In genomic region chr15:75842722-75843617, GRCh38 we compare ENCODE assay signal across 2 cellular contexts.
TF ChIP-seq lines count a peak whose summit lies in the region.

TSS of gene UBE2Q2 (plus strand) at chr15:75843447. CDS start at chr15:75843667, 220 bp downstream.

TF ChIP-seq in A549, 52 proteins besides CTCF, POLR2A, EP300 and RAD21 (continues in another document):
- TF ChIP-seq HOXB13 (CRISPR knock-in tag; IDR thresholded peaks at IDR 0.05; ENCODE audit: low read depth) (no peak; the same call in 1 of the 2 replicates), SMC3 (IDR thresholded peaks at IDR 0.05) (no peak), HOXA7 (CRISPR knock-in tag; IDR thresholded peaks at IDR 0.05) (no peak), JUN (IDR thresholded peaks at IDR 0.05) (peak; percentile 58 to 90; a peak in 4 of 5 replicates), NPAS2 (CRISPR knock-in tag; IDR thresholded peaks at IDR 0.05; ENCODE audit: borderline replicate concordance) (peak; percentile 42; the same call in 1 of the 2 replicates), HES2 (IDR thresholded peaks at IDR 0.05) (no peak), ZC3H11A (IDR thresholded peaks at IDR 0.05) (no peak), HDAC2 (IDR thresholded peaks at IDR 0.05) (no peak), MAZ (IDR thresholded peaks at IDR 0.05; ENCODE audit: borderline replicate concordance, low read depth, low read length) (no peak), REST (IDR thresholded peaks at IDR 0.05) (no peak), RNF2 (IDR thresholded peaks at IDR 0.05; ENCODE audit: borderline replicate concordance, low read depth) (no peak), ESRRA (IDR thresholded peaks at IDR 0.05; ENCODE audit: borderline replicate concordance, low read length) (no peak), KDM5A (IDR thresholded peaks at IDR 0.05) (no peak), FOSL2 (IDR thresholded peaks at IDR 0.05) (no peak), FOSL2 (CRISPR knock-in tag; IDR thresholded peaks at IDR 0.05) (peak; percentile 30), USF2 (IDR thresholded peaks at IDR 0.05) (no peak), MAFK (IDR thresholded peaks at IDR 0.05; ENCODE audit: partially characterized antibody) (no peak), CHD2 (IDR thresholded peaks at IDR 0.05; ENCODE audit: low read length, partially characterized antibody) (no peak), PBX3 (IDR thresholded peaks at IDR 0.05) (no peak; the same call in 1 of the 2 replicates), RCOR1 (IDR thresholded peaks at IDR 0.05; ENCODE audit: low read depth, low read length) (no peak), ZSCAN20 (CRISPR knock-in tag; IDR thresholded peaks at IDR 0.05) (no peak), TP53 (CRISPR knock-in tag; IDR thresholded peaks at IDR 0.05) (peak; percentile 44; the same call in 1 of the 2 replicates), EHF (CRISPR knock-in tag; IDR thresholded peaks at IDR 0.05) (no peak), NFE2L2 (conservative IDR thresholded peaks at IDR 0.05; ENCODE audit: low read length) (no peak), E2F6 (IDR thresholded peaks at IDR 0.05; ENCODE audit: borderline replicate concordance, low read depth) (peak; percentile 84), HMGXB4 (CRISPR knock-in tag; IDR thresholded peaks at IDR 0.05; ENCODE audit: borderline replicate concordance) (no peak), CBX8 (IDR thresholded peaks at IDR 0.05) (no peak), CBX2 (IDR thresholded peaks at IDR 0.05; ENCODE audit: borderline replicate concordance, low read depth) (no peak), CEBPB (IDR thresholded peaks at IDR 0.05) (no peak), POLR2AphosphoS2 (conservative IDR thresholded peaks at IDR 0.05; ENCODE audit: low read length) (no peak)

TF ChIP-seq in H1, 55 proteins besides CTCF, POLR2A, EP300 and RAD21 (continues in another document):
- TF ChIP-seq RBBP5 (IDR thresholded peaks at IDR 0.05; ENCODE audit: borderline replicate concordance, low read depth, low read length) (no peak; the same call in 1 of the 2 replicates), FOSL1 (IDR thresholded peaks at IDR 0.05; ENCODE audit: insufficient read depth, low read depth, low read length) (no peak), JUN (IDR thresholded peaks at IDR 0.05; ENCODE audit: low read depth, low read length) (no peak), BACH1 (IDR thresholded peaks at IDR 0.05; ENCODE audit: low read length) (no peak; the same call in 1 of the 2 replicates), GABPA (IDR thresholded peaks at IDR 0.05; ENCODE audit: borderline replicate concordance, insufficient read depth, low read length) (no peak), CBX8 (IDR thresholded peaks at IDR 0.05; ENCODE audit: borderline replicate concordance, low read depth, low read length) (no peak), POLR2AphosphoS5 (IDR thresholded peaks at IDR 0.05; ENCODE audit: low read depth, low read length) (peak; percentile 35), SP2 (IDR thresholded peaks at IDR 0.05; ENCODE audit: low read length) (no peak), RFX5 (IDR thresholded peaks at IDR 0.05; ENCODE audit: borderline replicate concordance, low read depth, low read length) (no peak), EZH2 (IDR thresholded peaks at IDR 0.05; ENCODE audit: low read depth, low read length, severe bottlenecking) (no peak), RNF2 (IDR thresholded peaks at IDR 0.05; ENCODE audit: borderline replicate concordance, low read depth, low read length, missing control alignments, poor library complexity, severe bottlenecking) (peak; percentile 44), KDM1A (IDR thresholded peaks at IDR 0.05; ENCODE audit: borderline replicate concordance, low read length) (0 out of 2 replicates have a peak, but pooled peaks have one; percentile 53), ATF2 (IDR thresholded peaks at IDR 0.05; ENCODE audit: low read length) (no peak), CTBP2 (IDR thresholded peaks at IDR 0.05; ENCODE audit: borderline replicate concordance, insufficient read depth, insufficient read length, low read length) (no peak), SP1 (IDR thresholded peaks at IDR 0.05; ENCODE audit: low read depth, low read length) (no peak), CHD7 (IDR thresholded peaks at IDR 0.05; ENCODE audit: insufficient replicate concordance, low read length) (no peak), MAFK (IDR thresholded peaks at IDR 0.05; ENCODE audit: low read depth, low read length) (no peak), EGR1 (IDR thresholded peaks at IDR 0.05; ENCODE audit: borderline replicate concordance, low read depth, low read length) (peak; percentile 85; the same call in 1 of the 2 replicates), TAF1 (IDR thresholded peaks at IDR 0.05; ENCODE audit: low read depth, low read length) (peak; percentile 88), CEBPB (IDR thresholded peaks at IDR 0.05; ENCODE audit: low read depth, low read length) (no peak), YY1 (IDR thresholded peaks at IDR 0.05; ENCODE audit: low read depth, low read length) (peak; percentile 86), CHD2 (IDR thresholded peaks at IDR 0.05; ENCODE audit: low read length) (no peak), SP4 (IDR thresholded peaks at IDR 0.05; ENCODE audit: low read length) (no peak), SIX5 (IDR thresholded peaks at IDR 0.05; ENCODE audit: low read depth, low read length) (no peak), POU5F1 (IDR thresholded peaks at IDR 0.05; ENCODE audit: low read depth, low read length) (no peak), USF2 (IDR thresholded peaks at IDR 0.05; ENCODE audit: low read length) (no peak), NRF1 (IDR thresholded peaks at IDR 0.05; ENCODE audit: low read depth, low read length) (no peak), ASH2L (IDR thresholded peaks at IDR 0.05; ENCODE audit: low read length) (peak; percentile 86), KDM4A (IDR thresholded peaks at IDR 0.05; ENCODE audit: low read depth, low read length, severe bottlenecking) (peak; percentile 89), JUND (IDR thresholded peaks at IDR 0.05; ENCODE audit: low read length) (no peak), SUZ12 (IDR thresholded peaks at IDR 0.05; ENCODE audit: low read length) (no peak), KDM5A (IDR thresholded peaks at IDR 0.05; ENCODE audit: low read length) (no peak), TAF7 (optimal IDR thresholded peaks at IDR 0.05; ENCODE audit: borderline replicate concordance, low read depth, low read length) (peak; percentile 39), MAX (IDR thresholded peaks at IDR 0.05) (peak; percentile 93), NANOG (IDR thresholded peaks at IDR 0.05; ENCODE audit: insufficient read depth, low read depth, low read length, poor library complexity, severe bottlenecking) (no peak), CBX5 (IDR thresholded peaks at IDR 0.05; ENCODE audit: low read depth, low read length) (no peak), TCF12 (IDR thresholded peaks at IDR 0.05; ENCODE audit: low read depth, low read length) (peak; percentile 41; the same call in 1 of the 2 replicates), HDAC6 (IDR thresholded peaks at IDR 0.05; ENCODE audit: low read depth, low read length) (no peak), SIN3A (conservative IDR thresholded peaks at IDR 0.05 in 1 of 2, IDR thresholded peaks at IDR 0.05 in 1 of 2; ENCODE audit: low read depth in 1 of 2, low read length in 2 of 2) (no peak), CREB1 (IDR thresholded peaks at IDR 0.05) (peak; percentile 8; the same call in 1 of the 2 replicates), SRF (IDR thresholded peaks at IDR 0.05; ENCODE audit: low read depth, low read length) (no peak), GTF2F1 (IDR thresholded peaks at IDR 0.05; ENCODE audit: borderline replicate concordance, low read depth, low read length) (no peak), E2F6 (IDR thresholded peaks at IDR 0.05) (peak; percentile 95), TBP (IDR thresholded peaks at IDR 0.05; ENCODE audit: low read depth, low read length) (peak; percentile 63), HDAC2 (IDR thresholded peaks at IDR 0.05; ENCODE audit: borderline replicate concordance in 1 of 2, low read depth in 2 of 2, low read length in 2 of 2) (peak in 1 of 2 experiments; percentile 25; a peak in 1 of 4 replicates), RXRA (IDR thresholded peaks at IDR 0.05; ENCODE audit: insufficient read depth, low read depth, low read length) (no peak), BRCA1 (IDR thresholded peaks at IDR 0.05; ENCODE audit: low read depth, low read length) (no peak)
